In the genomic region with DNA sequence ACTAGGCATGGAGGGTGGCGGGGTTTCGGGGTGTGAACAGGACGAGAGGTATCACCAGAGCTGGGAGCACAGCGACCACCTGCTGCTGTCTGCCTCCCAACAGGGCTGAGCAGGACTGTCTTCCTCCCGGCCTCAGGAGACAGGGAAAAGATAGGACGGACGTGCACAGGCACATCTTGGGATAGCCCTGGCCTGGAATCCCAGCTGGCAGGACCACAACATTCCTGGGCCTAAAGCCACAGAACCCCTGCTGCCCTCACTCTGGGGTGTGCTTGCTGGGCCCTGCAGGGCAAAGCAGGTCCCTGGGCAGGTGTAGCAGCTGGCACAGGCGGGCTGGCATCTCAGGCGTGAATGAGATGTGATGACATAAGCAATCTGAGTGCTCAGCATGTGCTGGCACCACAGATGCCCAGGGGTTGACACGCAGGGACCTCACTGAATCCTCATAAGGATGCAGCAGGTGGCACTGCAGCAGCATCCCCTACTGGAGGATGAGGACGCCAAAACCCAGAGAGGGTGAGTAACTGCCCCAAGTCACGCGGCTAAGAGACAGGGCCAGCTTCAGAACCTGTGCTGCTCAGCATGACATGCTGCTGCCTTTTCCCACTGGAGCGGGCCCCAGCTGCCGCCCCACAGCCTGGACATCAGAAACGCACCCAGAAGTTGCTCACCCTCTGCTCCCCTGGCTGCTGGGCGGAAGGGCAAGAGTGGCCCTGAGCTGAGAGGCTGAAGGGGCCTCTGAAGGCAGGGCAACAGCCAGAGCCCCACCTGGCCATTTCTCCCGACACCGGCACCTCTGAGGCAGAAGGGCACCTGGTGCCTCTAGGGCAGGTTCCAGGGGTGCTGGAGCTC, we compare ENCODE assay signal across 13 cellular contexts. TPM values are rescaled to one million over a fixed set of nuclear protein-coding genes. Genes with fewer than 3 reads are reported as not detected.
DNase-seq lines count a peak whose midpoint lies in the region; ATAC-seq, FAIRE-seq and TF ChIP-seq lines count a peak whose summit lies in the region.
"Had no signal": no experiment of that assay in that cellular context is flagged by ENCODE, and none has a peak within 500 bp of the region (broad histone marks: within the 10 kb centered on the region; RNA-seq: fewer than 3 reads in every experiment).

No MANE protein-coding gene starts in this region.

- H4K20me1 ChIP-seq in Karpas-422 (ENCODE audit: insufficient read depth, low read depth, low read length) = peaks cover 6% of the 10 kb centered on the region; the same call in 1 of the 2 replicates

- H3K4me1 ChIP-seq in Karpas-422 (ENCODE audit: low read length) = peaks cover 8% of the 10 kb centered on the region
- peaks cover 0 to 5% of the 10 kb centered on the region in 2 donors for H3K4me1 ChIP-seq in kidney (ENCODE audit: control insufficient read depth in 1 of 2, insufficient read depth in 1 of 2, low read depth in 1 of 2, low read length in 2 of 2)

- H3K9ac ChIP-seq in Karpas-422 (ENCODE audit: low read length) (no peak overlapping the region), kidney (ENCODE audit: low read length in 2 of 2) (no peak overlapping the region)

- peaks cover 6% of the 10 kb centered on the region for H3K36me3 ChIP-seq in Karpas-422 (ENCODE audit: insufficient read depth, low read length)
- H3K36me3 ChIP-seq in kidney (ENCODE audit: control insufficient read depth in 1 of 2, insufficient read depth in 2 of 2, low read length in 2 of 2) = peaks cover 0 to 3% of the 10 kb centered on the region in 2 donors

- FAIRE-seq in kidney (lab: Jason Lieb, UNC) = no peak

- H3K27ac ChIP-seq in Karpas-422 (ENCODE audit: low read length) (no peak overlapping the region), kidney (ENCODE audit: low read depth in 2 of 2, low read length in 2 of 2) (no peak overlapping the region)

- H3K9me3 ChIP-seq in Karpas-422 (ENCODE audit: low read length) (no peaks in the 10 kb centered on the region), kidney (ENCODE audit: control insufficient read depth in 1 of 2, low read length in 2 of 2) (no peaks in the 10 kb centered on the region)

- TF ChIP-seq CTCF in kidney (IDR thresholded peaks at IDR 0.05; ENCODE audit: borderline replicate concordance, extremely low read depth, insufficient read depth) = no peak

- H3K9me3 Mint-ChIP-seq in activated CD4-positive, alpha-beta memory T cell treated with anti-CD3 and anti-CD28 coated beads, Interleukin-2, amount 10 ng/mL, durations not matched to agents 7 days and 5 days = no peaks in the 10 kb centered on the region
- H3K9me3 Mint-ChIP-seq: central memory CD8-positive, alpha-beta T cell had no signal

- no peak overlapping the region for H3K4me2 ChIP-seq in Karpas-422 (ENCODE audit: low read depth, low read length, poor library complexity, severe bottlenecking)

- CTCF ChIA-PET in activated CD4-positive, alpha-beta memory T cell treated with anti-CD3 and anti-CD28 coated beads, Interleukin-2, amount 10 ng/mL, durations not matched to agents 7 days and 5 days (lab: Charles Lee) = interaction anchor here (1.2 to 2.3 kb wide), 2 partner anchors 9 to 545 kb away, joined by 3 to 9 read pairs; no protein-coding TSS in a partner anchor

- H3K27me3 Mint-ChIP-seq in activated CD4-positive, alpha-beta memory T cell treated with anti-CD3 and anti-CD28 coated beads, Interleukin-2, amount 10 ng/mL, durations not matched to agents 7 days and 5 days = no peaks in the 10 kb centered on the region
- H3K27me3 Mint-ChIP-seq: central memory CD8-positive, alpha-beta T cell had no signal

- H2AFZ ChIP-seq in Karpas-422 (ENCODE audit: low read length) = no peak overlapping the region

- DNase-seq in D341Med (ENCODE audit: low spot score) = peak; percentile 30
- peak; percentile 58 for DNase-seq in Karpas-422
- DNase-seq in activated CD4-positive, alpha-beta memory T cell treated with anti-CD3 and anti-CD28 coated beads, Interleukin-2, amount 10 ng/mL, durations not matched to agents 7 days and 5 days = no peak
- DNase-seq in kidney = peak; percentile 66
- DNase-seq in sciatic nerve (ENCODE audit: low spot score) = no peak
- DNase-seq in GM03348 (ENCODE audit: low spot score) = no peak
- DNase-seq in NK-92 treated with Interleukin-12 subunit alpha and Interleukin-12 subunit beta, amount 100 ng/mL, for 24 hours (lab: John Stamatoyannopoulos, UW) = no peak
- DNase-seq in germinal center (ENCODE audit: low spot score) = no peak
- DNase-seq: NCI-H226; stimulated activated CD4-positive, alpha-beta T cell treated with anti-CD3 and anti-CD28 coated beads, Interleukin-12 subunit alpha, Interleukin-12 subunit beta, amount 100 ng/mL, for 4 hours; stimulated activated naive CD4-positive, alpha-beta T cell treated with Interleukin-2 at 50 U/mL for 16 hours; T-helper 1 cell had no signal

- no peak for ATAC-seq in sciatic nerve

- H3K4me3 ChIP-seq in Karpas-422 (ENCODE audit: low read length) (no peak overlapping the region), kidney (ENCODE audit: low read length in 2 of 2) (no peak overlapping the region)

- peak overlapping the region; percentile 35 for H3K27ac Mint-ChIP-seq in activated CD4-positive, alpha-beta memory T cell treated with anti-CD3 and anti-CD28 coated beads, Interleukin-2, amount 10 ng/mL, durations not matched to agents 7 days and 5 days

- H3K9me2 ChIP-seq in Karpas-422 (replicated peaks; ENCODE audit: insufficient read depth, low read length) = no peaks in the 10 kb centered on the region

- POLR2A ChIA-PET in activated CD4-positive, alpha-beta memory T cell treated with anti-CD3 and anti-CD28 coated beads, Interleukin-2, amount 10 ng/mL, durations not matched to agents 7 days and 5 days (lab: Charles Lee) = interaction anchor here (0.9 to 2.2 kb wide), 4 partner anchors 16 to 58 kb away, joined by 3 to 6 read pairs (median 3); no protein-coding TSS in a partner anchor

- peaks cover 77% of the 10 kb centered on the region for H3K36me3 Mint-ChIP-seq in activated CD4-positive, alpha-beta memory T cell treated with anti-CD3 and anti-CD28 coated beads, Interleukin-2, amount 10 ng/mL, durations not matched to agents 7 days and 5 days (ENCODE audit: low read depth)

- intact Hi-C loops in kidney (cut with DNase I) (loop anchor here (10.0 kb wide), 1 partner anchor 125 kb away; no protein-coding TSS in a partner anchor), sciatic nerve (cut with DNase I) (loop anchor here (10.0 kb wide), 1 partner anchor 135 kb away; the partner anchor contains the start of gene TFAP4)

- no peak overlapping the region for H3K4me3 Mint-ChIP-seq in activated CD4-positive, alpha-beta memory T cell treated with anti-CD3 and anti-CD28 coated beads, Interleukin-2, amount 10 ng/mL, durations not matched to agents 7 days and 5 days
- H3K4me3 Mint-ChIP-seq: central memory CD8-positive, alpha-beta T cell had no signal

- H3K79me2 ChIP-seq in Karpas-422 (ENCODE audit: low read length) = peaks cover 23% of the 10 kb centered on the region

- H3K27me3 ChIP-seq in Karpas-422 (ENCODE audit: low read length) = no peaks in the 10 kb centered on the region

- peaks cover 51% of the 10 kb centered on the region for H3K4me1 Mint-ChIP-seq in activated CD4-positive, alpha-beta memory T cell treated with anti-CD3 and anti-CD28 coated beads, Interleukin-2, amount 10 ng/mL, durations not matched to agents 7 days and 5 days

RNA-seq across cellular contexts. Expression of gene CORO7, which starts 7.1 kb away (rescaled TPM):
- 46.2 and 84.9 TPM in 2 replicates for total RNA-seq in Karpas-422 (2014; rRNA removed; shearing (Covaris generic); ENCODE audit: low replicate concordance)
- total RNA-seq in activated CD4-positive, alpha-beta memory T cell treated with anti-CD3 and anti-CD28 coated beads, Interleukin-2, amount 10 ng/mL, durations not matched to agents 7 days and 5 days = 100 to 1,000 TPM; 244 to 245 TPM
- total RNA-seq in kidney (50.1 TPM), sciatic nerve (51.5 TPM)
- polyA plus RNA-seq in kidney (ENCODE audit: insufficient read depth, low read depth, low replicate concordance) = 9.8 TPM

RNA-seq across cellular contexts. Expression of gene DNAJA3, which starts 16.4 kb away (rescaled TPM):
- total RNA-seq in Karpas-422 (2014; rRNA removed; shearing (Covaris generic); ENCODE audit: low replicate concordance) = 56.5 and 74.7 TPM in 2 replicates
- 10 to 100 TPM; 39.5 to 41.1 TPM for total RNA-seq in activated CD4-positive, alpha-beta memory T cell treated with anti-CD3 and anti-CD28 coated beads, Interleukin-2, amount 10 ng/mL, durations not matched to agents 7 days and 5 days
- total RNA-seq in kidney (41.1 TPM), sciatic nerve (27.8 TPM)
- polyA plus RNA-seq in kidney (ENCODE audit: insufficient read depth, low read depth, low replicate concordance) = 49.4 TPM

RNA-seq across cellular contexts. Expression of gene VASN, which starts 37.7 kb away (rescaled TPM):
- total RNA-seq in Karpas-422 (2014; rRNA removed; shearing (Covaris generic); ENCODE audit: low replicate concordance) = 4.1 and 8.9 TPM in 2 replicates
- total RNA-seq in activated CD4-positive, alpha-beta memory T cell treated with anti-CD3 and anti-CD28 coated beads, Interleukin-2, amount 10 ng/mL, durations not matched to agents 7 days and 5 days = under 1 TPM in 1 of 2 experiments, not detected in 1; 0.08 TPM
- 82.7 TPM for total RNA-seq in kidney
- 75.7 TPM for polyA plus RNA-seq in kidney (ENCODE audit: insufficient read depth, low read depth, low replicate concordance)
- 38.4 TPM for total RNA-seq in sciatic nerve

RNA-seq across cellular contexts. Expression of gene PAM16, which starts 58.2 kb away (rescaled TPM):
- total RNA-seq in Karpas-422 (2014; rRNA removed; shearing (Covaris generic); ENCODE audit: low replicate concordance) = 65.6 and 126 TPM in 2 replicates
- total RNA-seq in activated CD4-positive, alpha-beta memory T cell treated with anti-CD3 and anti-CD28 coated beads, Interleukin-2, amount 10 ng/mL, durations not matched to agents 7 days and 5 days = 10 to 100 TPM; 29.7 to 33.9 TPM
- total RNA-seq in kidney (29.4 TPM), sciatic nerve (37.8 TPM)
- polyA plus RNA-seq in kidney (ENCODE audit: insufficient read depth, low read depth, low replicate concordance) = 61.1 TPM

Comparison
In these comparisons a context has a peak if more than half of its experiments do, and no peak if none do; other contexts are left out.
1. DNase-seq: peak in D341Med (single experiment), Karpas-422 (single experiment) and kidney (single experiment); none in activated CD4-positive, alpha-beta memory T cell treated with anti-CD3 and anti-CD28 coated beads, Interleukin-2, amount 10 ng/mL, durations not matched to agents 7 days and 5 days (single experiment), sciatic nerve (single experiment), GM03348 (single experiment), NK-92 treated with Interleukin-12 subunit alpha and Interleukin-12 subunit beta, amount 100 ng/mL, for 24 hours (single experiment) and germinal center (single experiment).